In genomic region chr17:47066841-47067682, GRCh38 we compare ENCODE assay signal across 8 cellular contexts.
DNase-seq lines count a peak whose midpoint lies in the region; ATAC-seq and FAIRE-seq lines count a peak whose summit lies in the region.

No MANE protein-coding gene starts in this region.

- peak; percentile 77 for ATAC-seq in GM18502 (IDR thresholded peaks at IDR 0.05; ENCODE audit: poor library complexity, unreplicated experiment)
- ATAC-seq in HG03139 (IDR thresholded peaks at IDR 0.05; ENCODE audit: unreplicated experiment): peak; percentile 76
- ATAC-seq in GM18870 (IDR thresholded peaks at IDR 0.05; ENCODE audit: unreplicated experiment): no peak

- FAIRE-seq in islet of Langerhans (lab: Jason Lieb, UNC): peak; percentile 76

- DNase-seq in NCI-H345 treated with DMSO at 0.1 percent for 48 hours (lab: John Stamatoyannopoulos, UW; ENCODE audit: unreplicated experiment): peak; percentile 76
- peak; percentile 55 to 66 (median 64) for DNase-seq in activated CD4-positive, CD25-positive, alpha-beta regulatory T cell (lab: John Stamatoyannopoulos, UW)
- DNase-seq in central memory CD4-positive, alpha-beta T cell: peak; percentile 77
- peak; percentile 57 to 68 for DNase-seq in stimulated activated CD4-positive, alpha-beta T cell treated with anti-CD3 and anti-CD28 coated beads, Interleukin-12 subunit alpha, Interleukin-12 subunit beta, amount 100 ng/mL, for 24 hours (ENCODE audit: low read depth in 2 of 2)
